14 cellular contexts compared by ENCODE assay signal in genomic region chr1:225450491-225451191, GRCh38. TPM values are rescaled to one million over a fixed set of nuclear protein-coding genes. Genes with fewer than 3 reads are reported as not detected.
A peak's percentile ranks its signal among the peaks of the same experiment; 100 is the strongest.
DNase-seq lines count a peak whose midpoint lies in the region; FAIRE-seq and TF ChIP-seq lines count a peak whose summit lies in the region.
"Had no signal": no experiment of that assay in that cellular context is flagged by ENCODE, and none has a peak within 500 bp of the region (broad histone marks: within the 10 kb centered on the region; RNA-seq: fewer than 3 reads in every experiment).

No MANE protein-coding gene starts in this region.

- no peak overlapping the region for H3K9ac ChIP-seq in kidney (ENCODE audit: low read length in 2 of 2)

- FAIRE-seq in kidney (lab: Jason Lieb, UNC): no peak
- FAIRE-seq: frontal cortex, GM18507 had no signal

- POLR2A ChIA-PET in activated CD4-positive, alpha-beta memory T cell treated with anti-CD3 and anti-CD28 coated beads for 36 hours (lab: Charles Lee): no interaction called here
- POLR2A ChIA-PET in HEK293T (lab: Yijun Ruan, JAX): no interaction called here

- no peaks in the 10 kb centered on the region for H3K9me3 Mint-ChIP-seq in activated CD4-positive, alpha-beta memory T cell treated with anti-CD3 and anti-CD28 coated beads for 36 hours
- no peaks in the 10 kb centered on the region for H3K9me3 Mint-ChIP-seq in activated T-helper 2 cell treated with anti-CD3 and anti-CD28 coated beads, Interferon-gamma antibody, Interleukin-2, Interleukin-4, amounts not matched to agents 10 μg/mL and 5 μg/mL and 100 μg/mL, durations not matched to agents 14 hours and 24 hours and 36 hours
- H3K9me3 Mint-ChIP-seq: activated naive CD4-positive, alpha-beta T cell treated with anti-CD3 and anti-CD28 coated beads, Interleukin-2, amount 50 U/mL, for 24 hours had no signal

- H3K4me3 ChIP-seq in kidney (ENCODE audit: low read length in 2 of 2) (no peak overlapping the region), spleen (no peak overlapping the region)
- H3K4me3 ChIP-seq: testis had no signal

- 37 to 49% (median 40%) methylated on average over 8 to 12 of the region's 12 CpGs for WGBS in spleen, 5 donors

- no peak overlapping the region for H3K27ac ChIP-seq in kidney (ENCODE audit: low read depth in 2 of 2, low read length in 2 of 2)
- H3K27ac ChIP-seq in spleen: peak overlapping the region in 6 of 8 donors; percentile 43 to 89 (median 60)
- H3K27ac ChIP-seq: testis had no signal

- DNase-seq in activated CD8-positive, alpha-beta memory T cell treated with anti-CD3 and anti-CD28 coated beads for 24 hours: peak; percentile 56
- no peak for DNase-seq in activated CD8-positive, alpha-beta memory T cell treated with anti-CD3 and anti-CD28 coated beads, Interleukin-2, amount 50 U/mL, for 4 hours
- peak; percentile 44 for DNase-seq in activated CD4-positive, alpha-beta memory T cell treated with anti-CD3 and anti-CD28 coated beads for 36 hours
- DNase-seq in kidney: peak; percentile 78
- DNase-seq in spleen: no peak
- no peak for DNase-seq in activated T-helper 2 cell treated with anti-CD3 and anti-CD28 coated beads, Interferon-gamma antibody, Interleukin-2, Interleukin-4, amounts not matched to agents 10 μg/mL and 5 μg/mL and 100 μg/mL, durations not matched to agents 14 hours and 24 hours and 36 hours (ENCODE audit: low spot score)
- DNase-seq in HEK293T (ENCODE audit: extremely low spot score): no peak
- no peak for DNase-seq in ACHN
- DNase-seq: NCI-H446, SIG-M5, testis had no signal

- TF ChIP-seq CTCF in kidney (IDR thresholded peaks at IDR 0.05; ENCODE audit: borderline replicate concordance, extremely low read depth, insufficient read depth) (no peak), spleen (IDR thresholded peaks at IDR 0.05 in 8 of 11, conservative IDR thresholded peaks at IDR 0.05 in 3 of 11) (no peak)

- no peaks in the 10 kb centered on the region for H3K27me3 ChIP-seq in spleen (replicated peaks in 1 of 7)
- H3K27me3 ChIP-seq: testis had no signal

- peaks cover 44% of the 10 kb centered on the region for H3K4me1 Mint-ChIP-seq in activated CD4-positive, alpha-beta memory T cell treated with anti-CD3 and anti-CD28 coated beads for 36 hours (ENCODE audit: low read depth)
- H3K4me1 Mint-ChIP-seq in activated T-helper 2 cell treated with anti-CD3 and anti-CD28 coated beads, Interferon-gamma antibody, Interleukin-2, Interleukin-4, amounts not matched to agents 10 μg/mL and 5 μg/mL and 100 μg/mL, durations not matched to agents 14 hours and 24 hours and 36 hours (ENCODE audit: low read depth): peaks cover 45% of the 10 kb centered on the region

- intact Hi-C loops in activated CD4-positive, alpha-beta memory T cell treated with anti-CD3 and anti-CD28 coated beads for 36 hours (cut with micrococcal nuclease): no loop called here
- intact Hi-C loops in kidney (cut with DNase I) (no loop called here), spleen (cut with DNase I; ENCODE audit: low total_unique reads) (no loop called here)
- intact Hi-C loops in activated T-helper 2 cell treated with anti-CD3 and anti-CD28 coated beads, Interferon-gamma antibody, Interleukin-2, Interleukin-4, amounts not matched to agents 10 μg/mL and 5 μg/mL and 100 μg/mL, durations not matched to agents 14 hours and 24 hours and 36 hours (cut with micrococcal nuclease): no loop called here

- H3K27me3 Mint-ChIP-seq in activated CD4-positive, alpha-beta memory T cell treated with anti-CD3 and anti-CD28 coated beads for 36 hours: no peaks in the 10 kb centered on the region
- no peaks in the 10 kb centered on the region for H3K27me3 Mint-ChIP-seq in activated T-helper 2 cell treated with anti-CD3 and anti-CD28 coated beads, Interferon-gamma antibody, Interleukin-2, Interleukin-4, amounts not matched to agents 10 μg/mL and 5 μg/mL and 100 μg/mL, durations not matched to agents 14 hours and 24 hours and 36 hours (ENCODE audit: low read depth)
- H3K27me3 Mint-ChIP-seq: activated naive CD4-positive, alpha-beta T cell treated with anti-CD3 and anti-CD28 coated beads, Interleukin-2, amount 50 U/mL, for 24 hours had no signal

- CTCF ChIA-PET in activated CD4-positive, alpha-beta memory T cell treated with anti-CD3 and anti-CD28 coated beads for 36 hours (lab: Charles Lee): no interaction called here
- CTCF ChIA-PET in HEK293T (lab: Yijun Ruan, JAX): no interaction called here

- H3K4me1 ChIP-seq in kidney (ENCODE audit: control insufficient read depth in 1 of 2, insufficient read depth in 1 of 2, low read depth in 1 of 2, low read length in 2 of 2) (peaks cover 16 to 17% of the 10 kb centered on the region in 2 donors), spleen (peaks cover 5 to 73% (median 29%) of the 10 kb centered on the region in 6 donors)

- no peaks in the 10 kb centered on the region for H3K36me3 Mint-ChIP-seq in activated CD4-positive, alpha-beta memory T cell treated with anti-CD3 and anti-CD28 coated beads for 36 hours
- H3K36me3 Mint-ChIP-seq in activated T-helper 2 cell treated with anti-CD3 and anti-CD28 coated beads, Interferon-gamma antibody, Interleukin-2, Interleukin-4, amounts not matched to agents 10 μg/mL and 5 μg/mL and 100 μg/mL, durations not matched to agents 14 hours and 24 hours and 36 hours (ENCODE audit: low read depth): no peaks in the 10 kb centered on the region
- H3K36me3 Mint-ChIP-seq: activated naive CD4-positive, alpha-beta T cell treated with anti-CD3 and anti-CD28 coated beads, Interleukin-2, amount 50 U/mL, for 24 hours had no signal

- H3K9me3 ChIP-seq in kidney (ENCODE audit: control insufficient read depth in 1 of 2, low read length in 2 of 2): no peaks in the 10 kb centered on the region
- no peaks in the 10 kb centered on the region for H3K9me3 ChIP-seq in spleen
- H3K9me3 ChIP-seq: testis had no signal

- in situ Hi-C loops in ACHN (cut with HindIII; ENCODE audit: low pct_ligation_motif_present, low pct_unique_long_range_greater_than_20kb, low sequenced_read_pairs): no loop called here

- H3K27ac Mint-ChIP-seq in activated CD4-positive, alpha-beta memory T cell treated with anti-CD3 and anti-CD28 coated beads for 36 hours: peak overlapping the region; percentile 44
- no peak overlapping the region for H3K27ac Mint-ChIP-seq in activated T-helper 2 cell treated with anti-CD3 and anti-CD28 coated beads, Interferon-gamma antibody, Interleukin-2, Interleukin-4, amounts not matched to agents 10 μg/mL and 5 μg/mL and 100 μg/mL, durations not matched to agents 14 hours and 24 hours and 36 hours

- H3K36me3 ChIP-seq in kidney (ENCODE audit: control insufficient read depth in 1 of 2, insufficient read depth in 2 of 2, low read length in 2 of 2) (no peaks in the 10 kb centered on the region), spleen (no peaks in the 10 kb centered on the region)

- no peak overlapping the region for H3K4me3 Mint-ChIP-seq in activated CD4-positive, alpha-beta memory T cell treated with anti-CD3 and anti-CD28 coated beads for 36 hours
- H3K4me3 Mint-ChIP-seq in activated T-helper 2 cell treated with anti-CD3 and anti-CD28 coated beads, Interferon-gamma antibody, Interleukin-2, Interleukin-4, amounts not matched to agents 10 μg/mL and 5 μg/mL and 100 μg/mL, durations not matched to agents 14 hours and 24 hours and 36 hours (ENCODE audit: low read depth): no peak overlapping the region
- H3K4me3 Mint-ChIP-seq: activated naive CD4-positive, alpha-beta T cell treated with anti-CD3 and anti-CD28 coated beads, Interleukin-2, amount 50 U/mL, for 24 hours had no signal

- TF ChIP-seq POLR2A in spleen (IDR thresholded peaks at IDR 0.05): no peak

TF ChIP-seq in HEK293T, 16 proteins besides CTCF, POLR2A, EP300 and RAD21:
- TF ChIP-seq LEF1 (IDR thresholded peaks at IDR 0.05; ENCODE audit: borderline replicate concordance): no peak
- no peak for TF ChIP-seq FOXK2 (IDR thresholded peaks at IDR 0.05)
- no peak for TF ChIP-seq ELF4 (IDR thresholded peaks at IDR 0.05)
- TF ChIP-seq SUZ12 (IDR thresholded peaks at IDR 0.05): no peak
- no peak for TF ChIP-seq FOXM1 (IDR thresholded peaks at IDR 0.05; ENCODE audit: borderline replicate concordance)
- no peak for TF ChIP-seq NFRKB (IDR thresholded peaks at IDR 0.05)
- TF ChIP-seq HDGF (IDR thresholded peaks at IDR 0.05; ENCODE audit: borderline replicate concordance): no peak
- TF ChIP-seq PKNOX1 (IDR thresholded peaks at IDR 0.05): no peak
- TF ChIP-seq TARDBP (IDR thresholded peaks at IDR 0.05): no peak
- no peak for TF ChIP-seq L3MBTL2 (conservative IDR thresholded peaks at IDR 0.05)
- TF ChIP-seq ZNF384 (IDR thresholded peaks at IDR 0.05): no peak

RNA-seq across cellular contexts. Expression of gene LBR, which starts 22.8 kb away (rescaled TPM):
- 100 to 1,000 TPM; 146 to 148 TPM for total RNA-seq in activated CD4-positive, alpha-beta memory T cell treated with anti-CD3 and anti-CD28 coated beads for 36 hours
- 80.2 TPM for total RNA-seq in kidney
- 13.1 TPM for polyA plus RNA-seq in kidney (ENCODE audit: insufficient read depth, low read depth, low replicate concordance)
- total RNA-seq in spleen: 100 to 1,000 TPM in 1 of 7 donors, 10 to 100 TPM in 6; 83.7 to 157 (median 88.9) TPM
- polyA plus RNA-seq in spleen: 10 to 100 TPM; 20.8 to 44.7 (median 29.1) TPM
- 187 and 191 TPM in 2 replicates for total RNA-seq in activated T-helper 2 cell treated with anti-CD3 and anti-CD28 coated beads, Interferon-gamma antibody, Interleukin-2, Interleukin-4, amounts not matched to agents 10 μg/mL and 5 μg/mL and 100 μg/mL, durations not matched to agents 14 hours and 24 hours and 36 hours

Comparison
In these comparisons a context has a peak if more than half of its experiments do, and no peak if none do; other contexts are left out.
1. DNase-seq: peak in activated CD8-positive, alpha-beta memory T cell treated with anti-CD3 and anti-CD28 coated beads for 24 hours (single experiment), activated CD4-positive, alpha-beta memory T cell treated with anti-CD3 and anti-CD28 coated beads for 36 hours (single experiment) and kidney (single experiment); none in activated CD8-positive, alpha-beta memory T cell treated with anti-CD3 and anti-CD28 coated beads, Interleukin-2, amount 50 U/mL, for 4 hours (single experiment), spleen (single experiment), activated T-helper 2 cell treated with anti-CD3 and anti-CD28 coated beads, Interferon-gamma antibody, Interleukin-2, Interleukin-4, amounts not matched to agents 10 μg/mL and 5 μg/mL and 100 μg/mL, durations not matched to agents 14 hours and 24 hours and 36 hours (single experiment), HEK293T (single experiment) and ACHN (single experiment).
2. H3K27ac ChIP-seq: peak in spleen (6 of 8); none in kidney (0 of 2).